In genomic region chr11:12224537-12224893, GRCh38 we compare ENCODE assay signal across 8 cellular contexts.
DNase-seq lines count a peak whose midpoint lies in the region; ATAC-seq and TF ChIP-seq lines count a peak whose summit lies in the region.

No MANE protein-coding gene starts in this region.

- H3K79me1 ChIP-seq in mesenchymal stem cell (replicated peaks; ENCODE audit: low read length, poor library complexity, severe bottlenecking) = peaks cover 11% of the 10 kb centered on the region

- H3K9ac ChIP-seq in mesenchymal stem cell (ENCODE audit: low read length) = no peak overlapping the region

- no peak overlapping the region for H3K4ac ChIP-seq in mesenchymal stem cell (ENCODE audit: low read depth in 1 of 2, low read length in 2 of 2)

- no peaks in the 10 kb centered on the region for H3K36me3 ChIP-seq in breast epithelium
- peaks cover 67 to 70% of the 10 kb centered on the region in 2 experiments for H3K36me3 ChIP-seq in mesenchymal stem cell (ENCODE audit: control insufficient read depth in 1 of 2, insufficient read depth in 2 of 2, low read depth in 1 of 2, low read length in 2 of 2)

- H4K91ac ChIP-seq in mesenchymal stem cell (ENCODE audit: low read length) = no peak overlapping the region

- H3K4me2 ChIP-seq in mesenchymal stem cell (ENCODE audit: low read length, poor library complexity, severe bottlenecking) = no peak overlapping the region

- no peak for TF ChIP-seq CTCF in breast epithelium (IDR thresholded peaks at IDR 0.05)

- no peak overlapping the region for H4K8ac ChIP-seq in mesenchymal stem cell (ENCODE audit: low read length)

- peak overlapping the region in 1 of 2 experiments; percentile 14 for H3K14ac ChIP-seq in mesenchymal stem cell (ENCODE audit: low read length in 2 of 2)

- H3K27ac ChIP-seq in breast epithelium (peak overlapping the region; percentile 68 to 85), mesenchymal stem cell (ENCODE audit: low read length, poor library complexity, severe bottlenecking) (peak overlapping the region; percentile 24)

- H3K9me3 ChIP-seq in breast epithelium (no peaks in the 10 kb centered on the region), mesenchymal stem cell (ENCODE audit: control insufficient read depth, low read length) (no peaks in the 10 kb centered on the region)

- H3K23ac ChIP-seq in mesenchymal stem cell (ENCODE audit: low read length in 2 of 2) = no peak overlapping the region

- H3K9me3 Mint-ChIP-seq in stimulated activated effector memory CD8-positive, alpha-beta T cell treated with anti-CD3 and anti-CD28 coated beads, Interleukin-12 subunit alpha, Interleukin-12 subunit beta, amount 100 ng/mL, for 72 hours = no peaks in the 10 kb centered on the region

- no peak overlapping the region for H3K18ac ChIP-seq in mesenchymal stem cell (ENCODE audit: low read depth in 1 of 2, low read length in 2 of 2)

- H3K4me3 ChIP-seq in breast epithelium (peak overlapping the region in 1 of 3 donors; percentile 23), mesenchymal stem cell (ENCODE audit: insufficient read depth in 1 of 2, low read depth in 1 of 2, low read length in 2 of 2) (no peak overlapping the region)

- intact Hi-C loops in breast epithelium (cut with DNase I; ENCODE audit: low total_unique reads) = loop anchor here (1.0 kb wide), 1 partner anchor 22 kb away; no protein-coding TSS in a partner anchor

- WGBS in mesenchymal stem cell = 85% methylated on average over 11 of the region's 12 CpGs

- TF ChIP-seq POLR2A in breast epithelium (IDR thresholded peaks at IDR 0.05) = no peak

- no peak overlapping the region for H2AFZ ChIP-seq in mesenchymal stem cell (ENCODE audit: low read depth, low read length)

- peak; percentile 65 for DNase-seq in AG08396 (ENCODE audit: low spot score)
- DNase-seq in activated CD4-positive, CD25-positive, alpha-beta regulatory T cell (lab: John Stamatoyannopoulos, UW) = peak; percentile 50 to 83 (median 70)
- DNase-seq in breast epithelium (ENCODE audit: low spot score in 2 of 2) = peak in 1 of 2 donors; percentile 89
- no peak for DNase-seq in mesenchymal stem cell
- DNase-seq in stimulated activated effector memory CD8-positive, alpha-beta T cell treated with anti-CD3 and anti-CD28 coated beads, Interleukin-12 subunit alpha, Interleukin-12 subunit beta, amount 100 ng/mL, for 72 hours (ENCODE audit: low spot score in 2 of 2) = peak; percentile 76 to 92
- DNase-seq in NCI-H2171 treated with DMSO at 0.1 percent for 48 hours (lab: John Stamatoyannopoulos, UW) = no peak

- no peak overlapping the region for H2BK12ac ChIP-seq in mesenchymal stem cell (ENCODE audit: low read length in 2 of 2)

- H2BK5ac ChIP-seq in mesenchymal stem cell (ENCODE audit: low read depth, low read length, poor library complexity, severe bottlenecking) = no peak overlapping the region

- peaks cover 99% of the 10 kb centered on the region for H3K36me3 Mint-ChIP-seq in stimulated activated effector memory CD8-positive, alpha-beta T cell treated with anti-CD3 and anti-CD28 coated beads, Interleukin-12 subunit alpha, Interleukin-12 subunit beta, amount 100 ng/mL, for 72 hours

- H3K4me1 Mint-ChIP-seq in stimulated activated effector memory CD8-positive, alpha-beta T cell treated with anti-CD3 and anti-CD28 coated beads, Interleukin-12 subunit alpha, Interleukin-12 subunit beta, amount 100 ng/mL, for 72 hours = peaks cover 59% of the 10 kb centered on the region

- peaks cover 0 to 13% of the 10 kb centered on the region in 2 donors for H3K4me1 ChIP-seq in breast epithelium
- H3K4me1 ChIP-seq in mesenchymal stem cell (ENCODE audit: control insufficient read depth, insufficient read depth, low read depth, low read length) = peaks cover 25% of the 10 kb centered on the region

- H3K27ac Mint-ChIP-seq in stimulated activated effector memory CD8-positive, alpha-beta T cell treated with anti-CD3 and anti-CD28 coated beads, Interleukin-12 subunit alpha, Interleukin-12 subunit beta, amount 100 ng/mL, for 72 hours = peak overlapping the region; percentile 94

- H3K27me3 ChIP-seq in breast epithelium = no peaks in the 10 kb centered on the region
- H3K27me3 ChIP-seq in mesenchymal stem cell (ENCODE audit: control insufficient read depth in 1 of 2, insufficient read depth in 1 of 2, low read length in 2 of 2) = no peaks in the 10 kb centered on the region

- H2AK5ac ChIP-seq in mesenchymal stem cell (ENCODE audit: low read length, severe bottlenecking) = no peak overlapping the region

- no peak overlapping the region for H2BK15ac ChIP-seq in mesenchymal stem cell (ENCODE audit: low read depth, poor library complexity, severe bottlenecking)

- no peak overlapping the region for H2BK120ac ChIP-seq in mesenchymal stem cell (ENCODE audit: low read depth, low read length)

- peak overlapping the region; percentile 76 for H3K4me3 Mint-ChIP-seq in stimulated activated effector memory CD8-positive, alpha-beta T cell treated with anti-CD3 and anti-CD28 coated beads, Interleukin-12 subunit alpha, Interleukin-12 subunit beta, amount 100 ng/mL, for 72 hours

- peak; percentile 99 for ATAC-seq in GM19452 (IDR thresholded peaks at IDR 0.05; ENCODE audit: unreplicated experiment)
- ATAC-seq in HG03571 (IDR thresholded peaks at IDR 0.05; ENCODE audit: unreplicated experiment) = peak; percentile 97
- ATAC-seq in stimulated activated effector memory CD8-positive, alpha-beta T cell treated with anti-CD3 and anti-CD28 coated beads, Interleukin-12 subunit alpha, Interleukin-12 subunit beta, amount 100 ng/mL, for 72 hours = peak; percentile 99

Comparison
In these comparisons a context has a peak if more than half of its experiments do, and no peak if none do; other contexts are left out.
1. DNase-seq: peak in AG08396 (single experiment), activated CD4-positive, CD25-positive, alpha-beta regulatory T cell (4 of 4) and stimulated activated effector memory CD8-positive, alpha-beta T cell treated with anti-CD3 and anti-CD28 coated beads, Interleukin-12 subunit alpha, Interleukin-12 subunit beta, amount 100 ng/mL, for 72 hours (2 of 2); none in mesenchymal stem cell (single experiment) and NCI-H2171 treated with DMSO at 0.1 percent for 48 hours (single experiment).
2. Peak in every context shown above with its lines, with median percentiles within 50 percentile points of each other: ATAC-seq.